In the genomic region with DNA sequence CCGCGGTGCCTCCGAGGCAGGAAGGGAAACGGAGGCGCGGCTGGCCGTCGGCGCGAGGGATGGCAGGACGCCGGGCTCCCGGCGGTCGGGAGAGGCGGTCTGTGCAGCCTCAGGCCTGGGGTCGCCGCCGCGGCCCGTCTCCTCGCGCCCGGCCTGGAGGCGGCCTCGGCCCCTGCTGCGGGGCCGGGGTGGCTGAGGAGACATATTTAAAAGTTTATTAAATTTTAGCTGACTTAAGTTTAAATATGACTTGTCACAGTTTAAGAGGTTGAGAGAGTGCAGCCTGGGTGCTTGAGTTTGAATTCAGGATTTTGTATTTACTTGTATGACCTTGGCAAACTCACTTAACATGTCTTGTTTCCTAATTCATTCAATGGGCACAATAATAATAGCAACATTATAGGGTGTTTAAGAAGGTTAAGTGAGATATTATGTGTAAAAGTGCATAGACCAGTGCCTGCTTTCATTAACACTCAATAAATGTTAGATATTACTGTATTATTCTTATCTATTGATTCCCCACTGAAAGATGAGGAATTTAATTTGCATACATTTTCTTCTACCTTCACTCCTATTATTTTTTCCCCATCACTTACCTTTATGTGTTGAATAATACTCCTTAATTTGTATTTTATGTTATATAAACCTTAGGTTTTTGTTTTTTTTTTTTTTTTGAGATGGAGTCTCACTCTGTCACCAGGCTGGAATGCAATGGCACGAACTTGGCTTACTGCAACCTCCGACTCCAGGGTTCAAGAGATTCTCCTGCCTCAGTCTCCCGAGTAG, we compare ENCODE assay signal across 8 cellular contexts. TPM values are rescaled to one million over a fixed set of nuclear protein-coding genes. Genes with fewer than 3 reads are reported as not detected.
DNase-seq lines count a peak whose midpoint lies in the region; ATAC-seq, FAIRE-seq and TF ChIP-seq lines count a peak whose summit lies in the region.

No MANE protein-coding gene starts in this region.

- no peak overlapping the region for H2AK5ac ChIP-seq in H1 (ENCODE audit: low read depth, low read length)

- POLR2A ChIA-PET in H1 (lab: Charles Lee; ENCODE audit: partially characterized antibody) = interaction anchor here (1.2 to 1.9 kb wide), 2 partner anchors 26 to 266 kb away, joined by 3 to 4 read pairs; no protein-coding TSS in a partner anchor

- CTCF ChIA-PET in H1 (lab: Charles Lee; ENCODE audit: partially characterized antibody) = no interaction called here

- peaks cover 5% of the 10 kb centered on the region for H3K27me3 Mint-ChIP-seq in CD4-positive, CD25-positive, alpha-beta regulatory T cell
- H3K27me3 Mint-ChIP-seq in neural crest cell (ENCODE audit: low read depth) = no peaks in the 10 kb centered on the region

- no peak overlapping the region for H4K8ac ChIP-seq in H1 (ENCODE audit: extremely low read depth, insufficient read depth, low read length)

- H4K91ac ChIP-seq in H1 (replicated peaks; ENCODE audit: insufficient read length, low read length) = no peak overlapping the region

- no peaks in the 10 kb centered on the region for H3K9me3 Mint-ChIP-seq in CD4-positive, CD25-positive, alpha-beta regulatory T cell
- H3K9me3 Mint-ChIP-seq in neural crest cell = no peaks in the 10 kb centered on the region

- 15% methylated on average over 18 of the region's 31 CpGs; no CpG with 5 or more reads in 1 of the 2 experiments for WGBS in H1 (ENCODE audit: extremely low coverage in 1 of 2, insufficient coverage in 1 of 2, insufficient read length in 1 of 2, insufficient replicate concordance in 2 of 2, low coverage in 1 of 2, low lambda C conversion rate in 2 of 2, missing lambda C conversion rate in 1 of 2), 2 experiments

- no peak overlapping the region for H2BK12ac ChIP-seq in H1 (ENCODE audit: low read depth, low read length)

- H2BK20ac ChIP-seq in H1 (ENCODE audit: low read length) = no peak overlapping the region

- H4K5ac ChIP-seq in H1 (ENCODE audit: insufficient read length, low read depth, low read length) = no peak overlapping the region

- DNase-seq in CD4-positive, CD25-positive, alpha-beta regulatory T cell = peak in 2 of 3 donors; percentile 16 to 19
- DNase-seq in MG63 = peak; percentile 4
- DNase-seq in H1 (ENCODE audit: low read depth in 1 of 2, low spot score in 2 of 2) = no peak
- no peak for DNase-seq in neural crest cell (ENCODE audit: low read depth, low spot score)
- DNase-seq in T1000 (lab: John Stamatoyannopoulos, UW) = no peak
- no peak for DNase-seq in NAMALWA (ENCODE audit: low spot score)
- no peak for DNase-seq in COR-L47 (lab: John Stamatoyannopoulos, UW)

- no peaks in the 10 kb centered on the region; the same call in 1 of the 2 replicates for H3K23me2 ChIP-seq in H1 (ENCODE audit: low read depth, low read length)

- peak overlapping the region; percentile 45 to 72 for H3K4me2 ChIP-seq in H1 (ENCODE audit: insufficient read depth in 1 of 2, low read depth in 2 of 2, low read length in 2 of 2)

- peak overlapping the region; percentile 74 to 94 (median 86) for H3K4me3 Mint-ChIP-seq in CD4-positive, CD25-positive, alpha-beta regulatory T cell
- H3K4me3 Mint-ChIP-seq in neural crest cell = peak overlapping the region; percentile 88

- H3K4me3 ChIP-seq in CD4-positive, CD25-positive, alpha-beta regulatory T cell (ENCODE audit: low read depth, low read length) = peak overlapping the region; percentile 81
- H3K4me3 ChIP-seq in MG63 (peak overlapping the region; percentile 86), H1 (ENCODE audit: extremely low read depth in 1 of 4, insufficient read depth in 2 of 4, low read depth in 3 of 4, low read length in 4 of 4) (peak overlapping the region; percentile 62 to 84 (median 73))

- ATAC-seq in CD4-positive, CD25-positive, alpha-beta regulatory T cell (ENCODE audit: low read depth in 2 of 2) = no peak
- ATAC-seq in GM21576 (IDR thresholded peaks at IDR 0.05; ENCODE audit: unreplicated experiment) = peak; percentile 26

- no peak overlapping the region for H3K14ac ChIP-seq in H1 (ENCODE audit: insufficient read length)

- H2BK5ac ChIP-seq in H1 (ENCODE audit: low read depth, low read length) = peak overlapping the region; percentile 7; the same call in 1 of the 2 replicates

- H2BK120ac ChIP-seq in H1 (replicated peaks; ENCODE audit: low read depth, low read length) = no peak overlapping the region

- H3K27ac ChIP-seq in CD4-positive, CD25-positive, alpha-beta regulatory T cell (ENCODE audit: insufficient read depth, low read length, poor library complexity, severe bottlenecking) = peak overlapping the region; percentile 80
- no peak overlapping the region for H3K27ac ChIP-seq in H1 (ENCODE audit: low read depth, low read length)

- H3K56ac ChIP-seq in H1 (replicated peaks; ENCODE audit: insufficient read length, low read depth, low read length) = peak overlapping the region; percentile 69

- no peak overlapping the region for H2AFZ ChIP-seq in H1 (ENCODE audit: low read length)

- no peak for TF ChIP-seq RAD21 in H1 (IDR thresholded peaks at IDR 0.05 in 1 of 2, conservative IDR thresholded peaks at IDR 0.05 in 1 of 2; ENCODE audit: low read depth in 2 of 2, low read length in 2 of 2)

- no peak overlapping the region for H2BK15ac ChIP-seq in H1 (ENCODE audit: low read length)

- H3K27ac Mint-ChIP-seq in CD4-positive, CD25-positive, alpha-beta regulatory T cell = peak overlapping the region in 2 of 3 donors; percentile 23 to 79
- H3K27ac Mint-ChIP-seq in neural crest cell (ENCODE audit: unreplicated experiment) = no peak overlapping the region

- H3K79me2 ChIP-seq in H1 (ENCODE audit: control insufficient read depth in 1 of 2, insufficient read depth in 2 of 2, low read length in 2 of 2) = peaks cover 0 to 15% of the 10 kb centered on the region in 2 experiments; a peak in 2 of 4 replicates

- no peaks in the 10 kb centered on the region for H3K36me3 Mint-ChIP-seq in CD4-positive, CD25-positive, alpha-beta regulatory T cell
- H3K36me3 Mint-ChIP-seq in neural crest cell (ENCODE audit: low read depth) = peaks cover 2% of the 10 kb centered on the region

- H3K9me3 ChIP-seq in CD4-positive, CD25-positive, alpha-beta regulatory T cell (ENCODE audit: control insufficient read depth in 2 of 2, low read length in 2 of 2) = no peaks in the 10 kb centered on the region
- no peaks in the 10 kb centered on the region for H3K9me3 ChIP-seq in MG63
- no peaks in the 10 kb centered on the region for H3K9me3 ChIP-seq in H1 (ENCODE audit: insufficient read depth in 2 of 2, low read depth in 1 of 2, low read length in 1 of 2)

- FAIRE-seq in H1 (lab: Jason Lieb, UNC) = no peak

- H3K4ac ChIP-seq in H1 (replicated peaks; ENCODE audit: insufficient read length, low read depth, low read length) = no peak overlapping the region

- H3K9ac ChIP-seq in H1 (replicated peaks in 1 of 4; ENCODE audit: extremely low read depth in 1 of 4, low read depth in 3 of 4, low read length in 3 of 4) = peak overlapping the region in 3 of 4 experiments; percentile 51 to 65 (median 58); a peak in 4 of 7 replicates

- H3K23ac ChIP-seq in H1 (ENCODE audit: insufficient read length) = no peak overlapping the region

- peaks cover 7 to 31% (median 19%) of the 10 kb centered on the region in 4 donors for H3K4me1 Mint-ChIP-seq in CD4-positive, CD25-positive, alpha-beta regulatory T cell
- H3K4me1 Mint-ChIP-seq in neural crest cell = peaks cover 37% of the 10 kb centered on the region

- no peak overlapping the region for H3K18ac ChIP-seq in H1 (ENCODE audit: extremely low read depth, low read length)

- no peaks in the 10 kb centered on the region for H3K27me3 ChIP-seq in CD4-positive, CD25-positive, alpha-beta regulatory T cell (ENCODE audit: control insufficient read depth, insufficient read depth, low read length)
- no peaks in the 10 kb centered on the region for H3K27me3 ChIP-seq in MG63
- H3K27me3 ChIP-seq in H1 (replicated peaks in 1 of 4; ENCODE audit: control insufficient read depth in 3 of 4, extremely low read depth in 1 of 4, insufficient read depth in 3 of 4, low read length in 3 of 4) = no peaks in the 10 kb centered on the region

- peaks cover 11% of the 10 kb centered on the region for H3K4me1 ChIP-seq in CD4-positive, CD25-positive, alpha-beta regulatory T cell (ENCODE audit: control insufficient read depth, insufficient read depth, low read length, poor library complexity, severe bottlenecking)
- peaks cover 9 to 23% (median 14%) of the 10 kb centered on the region in 4 experiments; a peak in 6 of 7 replicates for H3K4me1 ChIP-seq in H1 (replicated peaks in 1 of 4; ENCODE audit: control insufficient read depth in 3 of 4, insufficient read depth in 4 of 4, low read length in 3 of 4)

- no peak for TF ChIP-seq EP300 in H1 (IDR thresholded peaks at IDR 0.05; ENCODE audit: borderline replicate concordance in 1 of 2, low read depth in 2 of 2, low read length in 2 of 2)

- TF ChIP-seq POLR2A in H1 (IDR thresholded peaks at IDR 0.05; ENCODE audit: control extremely low read depth in 1 of 2, low read depth in 2 of 2, low read length in 2 of 2) = no peak

- H3K79me1 ChIP-seq in H1 (ENCODE audit: low read depth, low read length) = no peaks in the 10 kb centered on the region

- H3K36me3 ChIP-seq in CD4-positive, CD25-positive, alpha-beta regulatory T cell (ENCODE audit: control insufficient read depth, insufficient read depth, low read length) = no peaks in the 10 kb centered on the region
- H3K36me3 ChIP-seq in MG63 = no peaks in the 10 kb centered on the region
- no peaks in the 10 kb centered on the region for H3K36me3 ChIP-seq in H1 (ENCODE audit: control insufficient read depth in 2 of 4, insufficient read depth in 4 of 4, low read length in 3 of 4)

- H4K20me1 ChIP-seq in H1 (replicated peaks in 1 of 2; ENCODE audit: control insufficient read depth in 1 of 2, insufficient read depth in 2 of 2, low read length in 2 of 2) = no peaks in the 10 kb centered on the region

- no peak for TF ChIP-seq CTCF in H1 (IDR thresholded peaks at IDR 0.05; ENCODE audit: control extremely low read depth in 1 of 3, insufficient read depth in 1 of 3, low read depth in 1 of 3, low read length in 3 of 3)
- no peak for TF ChIP-seq CTCF in neural crest cell (conservative IDR thresholded peaks at IDR 0.05)

RNA-seq across cellular contexts. Expression of gene DYNC2I1, which starts 0.7 kb away (rescaled TPM):
- total RNA-seq in CD4-positive, CD25-positive, alpha-beta regulatory T cell = 9.6 TPM
- polyA plus RNA-seq in CD4-positive, CD25-positive, alpha-beta regulatory T cell = 10 to 100 TPM in 3 of 4 donors, 1 to 10 TPM in 1; 8.3 to 13.5 (median 12.6) TPM
- 1.9 and 2.0 TPM in 2 replicates for total RNA-seq in MG63 (2014; rRNA removed; shearing (Covaris generic); ENCODE audit: low replicate concordance)
- 13.1 and 15.9 TPM in 2 replicates for total RNA-seq in H1 (2021; fragmentation: NEBNext Ultra II Directional; extraction: Animal tissue kit (Norgen Biotek cat#: 25700))
- 28.6 and 29.2 TPM in 2 replicates for polyA plus RNA-seq in H1 (2011; rRNA removed)
- polyA plus RNA-seq in H1 (2011; cell fraction: cytosol; rRNA removed) = 27.6 TPM
- 64.2 TPM for polyA plus RNA-seq in H1 (2011; cell fraction: nucleus; rRNA removed)
- polyA plus RNA-seq in H1 (2012, experiment 1 of 2) = 15.2 to 20.9 TPM (median 17.5 TPM) in 4 replicates
- polyA plus RNA-seq in H1 (2012, experiment 2 of 2) = 1.8 TPM
- 12.5 TPM for polyA plus RNA-seq in H1 (2013, experiment 1 of 2)
- 9.2 TPM for polyA plus RNA-seq in H1 (2013, experiment 2 of 2)
- polyA minus RNA-seq in H1 (2011; rRNA and poly(A)+ RNA removed) = 11.8 and 15.3 TPM in 2 replicates
- 10.3 TPM for polyA minus RNA-seq in H1 (2011; cell fraction: cytosol; rRNA and poly(A)+ RNA removed)
- polyA minus RNA-seq in H1 (2011; cell fraction: nucleus; rRNA and poly(A)+ RNA removed) = 18.0 TPM
- total RNA-seq in neural crest cell = 27.3 and 27.8 TPM in 2 replicates

RNA-seq across cellular contexts. Expression of gene ESYT2, which starts 27.8 kb away (rescaled TPM):
- 115 TPM for total RNA-seq in CD4-positive, CD25-positive, alpha-beta regulatory T cell
- 10 to 100 TPM; 55.3 to 94.3 (median 64.7) TPM for polyA plus RNA-seq in CD4-positive, CD25-positive, alpha-beta regulatory T cell
- total RNA-seq in MG63 (2014; rRNA removed; shearing (Covaris generic); ENCODE audit: low replicate concordance) = 38.2 and 108 TPM in 2 replicates
- total RNA-seq in H1 (2021; fragmentation: NEBNext Ultra II Directional; extraction: Animal tissue kit (Norgen Biotek cat#: 25700)) = 36.5 and 37.5 TPM in 2 replicates
- polyA plus RNA-seq in H1 (2011; rRNA removed) = 19.3 and 27.0 TPM in 2 replicates
- polyA plus RNA-seq in H1 (2011; cell fraction: cytosol; rRNA removed) = 27.8 TPM
- 39.1 TPM for polyA plus RNA-seq in H1 (2011; cell fraction: nucleus; rRNA removed)
- polyA plus RNA-seq in H1 (2012, experiment 1 of 2) = 26.5 to 35.1 TPM (median 27.7 TPM) in 4 replicates
- polyA plus RNA-seq in H1 (2012, experiment 2 of 2) = 6.7 TPM
- 28.8 TPM for polyA plus RNA-seq in H1 (2013, experiment 1 of 2)
- polyA plus RNA-seq in H1 (2013, experiment 2 of 2) = 31.5 TPM
- polyA minus RNA-seq in H1 (2011; rRNA and poly(A)+ RNA removed) = 42.9 and 63.2 TPM in 2 replicates
- polyA minus RNA-seq in H1 (2011; cell fraction: cytosol; rRNA and poly(A)+ RNA removed) = 34.9 TPM
- 36.6 TPM for polyA minus RNA-seq in H1 (2011; cell fraction: nucleus; rRNA and poly(A)+ RNA removed)
- total RNA-seq in neural crest cell = 21.1 and 23.3 TPM in 2 replicates

Comparison
In these comparisons a context has a peak if more than half of its experiments do, and no peak if none do; other contexts are left out.
1. DNase-seq: peak in CD4-positive, CD25-positive, alpha-beta regulatory T cell (2 of 3) and MG63 (single experiment); none in H1 (0 of 2), neural crest cell (single experiment), T1000 (single experiment), NAMALWA (single experiment) and COR-L47 (single experiment).
2. Peak in every context shown above with its lines, with median percentiles within 50 percentile points of each other: H3K4me3 ChIP-seq.